ENCODE assay signal across 16 cellular contexts in genomic region chr4:11039494-11040142, GRCh38.
DNase-seq lines count a peak whose midpoint lies in the region; ATAC-seq, FAIRE-seq and TF ChIP-seq lines count a peak whose summit lies in the region.
"Had no signal": no experiment of that assay in that cellular context is flagged by ENCODE, and none has a peak within 500 bp of the region (broad histone marks: within the 10 kb centered on the region; RNA-seq: fewer than 3 reads in every experiment).

No MANE protein-coding gene starts in this region.

- no peak overlapping the region for H3K4me3 Mint-ChIP-seq in astrocyte (ENCODE audit: unreplicated experiment)
- no peak overlapping the region for H3K4me3 Mint-ChIP-seq in mesothelial cell of epicardium
- H3K4me3 Mint-ChIP-seq in stimulated activated effector memory CD8-positive, alpha-beta T cell treated with anti-CD3 and anti-CD28 coated beads, Interleukin-12 subunit alpha, Interleukin-12 subunit beta, amount 100 ng/mL, for 72 hours, result no peak overlapping the region

- H3K36me3 Mint-ChIP-seq in astrocyte (ENCODE audit: low read depth, unreplicated experiment) (no peaks in the 10 kb centered on the region), mesothelial cell of epicardium (no peaks in the 10 kb centered on the region)
- no peaks in the 10 kb centered on the region for H3K36me3 Mint-ChIP-seq in stimulated activated effector memory CD8-positive, alpha-beta T cell treated with anti-CD3 and anti-CD28 coated beads, Interleukin-12 subunit alpha, Interleukin-12 subunit beta, amount 100 ng/mL, for 72 hours

- intact Hi-C loops in uterus (cut with DNase I; ENCODE audit: low total_unique reads), result no loop called here

- H3K4me2 ChIP-seq in astrocyte (ENCODE audit: low read length), result no peak overlapping the region
- H3K4me2 ChIP-seq: KMS-11 had no signal

- H3K9me3 ChIP-seq in astrocyte (ENCODE audit: insufficient read depth, low read depth, low read length) (no peaks in the 10 kb centered on the region), uterus (no peaks in the 10 kb centered on the region)

- H3K79me2 ChIP-seq in astrocyte (ENCODE audit: insufficient read depth, low read length), result no peaks in the 10 kb centered on the region

- no peaks in the 10 kb centered on the region for H3K4me1 Mint-ChIP-seq in astrocyte (ENCODE audit: low read depth, unreplicated experiment)
- peaks cover 27% of the 10 kb centered on the region for H3K4me1 Mint-ChIP-seq in mesothelial cell of epicardium
- H3K4me1 Mint-ChIP-seq in stimulated activated effector memory CD8-positive, alpha-beta T cell treated with anti-CD3 and anti-CD28 coated beads, Interleukin-12 subunit alpha, Interleukin-12 subunit beta, amount 100 ng/mL, for 72 hours, result peaks cover 6% of the 10 kb centered on the region

- no peak for FAIRE-seq in astrocyte (lab: Jason Lieb, UNC)
- FAIRE-seq: D721Med had no signal

- H3K9ac ChIP-seq in astrocyte (ENCODE audit: low read length), result no peak overlapping the region
- H3K9ac ChIP-seq: KMS-11 had no signal

- no peak overlapping the region for H3K27ac Mint-ChIP-seq in astrocyte (ENCODE audit: unreplicated experiment)
- peak overlapping the region; percentile 23 for H3K27ac Mint-ChIP-seq in mesothelial cell of epicardium
- H3K27ac Mint-ChIP-seq in stimulated activated effector memory CD8-positive, alpha-beta T cell treated with anti-CD3 and anti-CD28 coated beads, Interleukin-12 subunit alpha, Interleukin-12 subunit beta, amount 100 ng/mL, for 72 hours, result peak overlapping the region; percentile 58

- no peaks in the 10 kb centered on the region for H3K36me3 ChIP-seq in astrocyte (ENCODE audit: insufficient read depth, low read length)
- no peaks in the 10 kb centered on the region for H3K36me3 ChIP-seq in uterus

- H2AFZ ChIP-seq in astrocyte (ENCODE audit: low read depth, low read length), result peak overlapping the region; percentile 34

- H3K27ac ChIP-seq in astrocyte (ENCODE audit: low read depth, low read length) (no peak overlapping the region), uterus (no peak overlapping the region)
- H3K27ac ChIP-seq: KMS-11 had no signal

- TF ChIP-seq CTCF in GM12865 (IDR thresholded peaks at IDR 0.05; ENCODE audit: insufficient read depth, low read depth, low read length, missing control alignments) (no peak), astrocyte (IDR thresholded peaks at IDR 0.05; ENCODE audit: insufficient read depth, low read depth, low read length) (no peak), mesothelial cell of epicardium (IDR thresholded peaks at IDR 0.05; ENCODE audit: unreplicated experiment) (no peak), uterus (IDR thresholded peaks at IDR 0.05) (no peak)

- H3K4me3 ChIP-seq in GM12865 (ENCODE audit: low read depth, low read length), result no peak overlapping the region
- H3K4me3 ChIP-seq in astrocyte (ENCODE audit: insufficient read depth, low read depth, low read length), result no peak overlapping the region
- no peak overlapping the region for H3K4me3 ChIP-seq in uterus

- peak; percentile 3 for DNase-seq in GM12865 (ENCODE audit: low read depth)
- no peak for DNase-seq in astrocyte (ENCODE audit: low read depth)
- no peak for DNase-seq in mesothelial cell of epicardium (ENCODE audit: low spot score in 2 of 2, unreplicated experiment in 2 of 2)
- DNase-seq in stimulated activated effector memory CD8-positive, alpha-beta T cell treated with anti-CD3 and anti-CD28 coated beads, Interleukin-12 subunit alpha, Interleukin-12 subunit beta, amount 100 ng/mL, for 72 hours (ENCODE audit: low spot score in 2 of 2), result no peak
- DNase-seq in uterus, result no peak
- DNase-seq in DMS79 (lab: John Stamatoyannopoulos, UW), result no peak
- no peak for DNase-seq in superior temporal gyrus (ENCODE audit: extremely low spot score)
- DNase-seq: C1 segment of cervical spinal cord, H7, NCI-H1436 treated with DMSO at 0.1 percent for 48 hours, NCI-H748 treated with DMSO at 0.1 percent for 48 hours, PC-3, RPMI8226 had no signal

- ATAC-seq in stimulated activated effector memory CD8-positive, alpha-beta T cell treated with anti-CD3 and anti-CD28 coated beads, Interleukin-12 subunit alpha, Interleukin-12 subunit beta, amount 100 ng/mL, for 72 hours, result peak; percentile 36
- no peak for ATAC-seq in GM19035 (IDR thresholded peaks at IDR 0.05; ENCODE audit: unreplicated experiment)
- ATAC-seq: PC-3 had no signal

- H3K9me3 Mint-ChIP-seq in astrocyte (ENCODE audit: unreplicated experiment) (peaks cover 7% of the 10 kb centered on the region), mesothelial cell of epicardium (peaks cover 7% of the 10 kb centered on the region)
- H3K9me3 Mint-ChIP-seq in stimulated activated effector memory CD8-positive, alpha-beta T cell treated with anti-CD3 and anti-CD28 coated beads, Interleukin-12 subunit alpha, Interleukin-12 subunit beta, amount 100 ng/mL, for 72 hours, result no peaks in the 10 kb centered on the region

- H3K27me3 ChIP-seq in astrocyte (ENCODE audit: insufficient read depth, low read length) (no peaks in the 10 kb centered on the region), uterus (no peaks in the 10 kb centered on the region)

- TF ChIP-seq POLR2A in uterus (IDR thresholded peaks at IDR 0.05), result no peak

- H3K27me3 Mint-ChIP-seq in astrocyte (ENCODE audit: low read depth, unreplicated experiment) (peaks cover 4% of the 10 kb centered on the region), mesothelial cell of epicardium (ENCODE audit: low read depth) (no peaks in the 10 kb centered on the region)

- no peaks in the 10 kb centered on the region for H3K4me1 ChIP-seq in astrocyte (ENCODE audit: insufficient read depth, low read length)
- no peaks in the 10 kb centered on the region for H3K4me1 ChIP-seq in uterus

- H4K20me1 ChIP-seq in astrocyte (ENCODE audit: insufficient read depth, low read length), result no peaks in the 10 kb centered on the region
